Comparison of ENCODE assay signal across 8 cellular contexts in genomic region chr19:36417752-36418286, GRCh38. TPM values are rescaled to one million over a fixed set of nuclear protein-coding genes. Genes with fewer than 3 reads are reported as not detected.
DNase-seq lines count a peak whose midpoint lies in the region; ATAC-seq and TF ChIP-seq lines count a peak whose summit lies in the region.

No MANE protein-coding gene starts in this region.

- H3K4me3 ChIP-seq in right cardiac atrium (ENCODE audit: low read length), result peak overlapping the region; percentile 65
- peak overlapping the region; percentile 53 to 94 (median 67) for H3K4me3 ChIP-seq in spleen

- H3K9me3 Mint-ChIP-seq in activated CD8-positive, alpha-beta T cell treated with anti-CD3 and anti-CD28 coated beads for 36 hours, result peaks cover 24% of the 10 kb centered on the region

- H3K27me3 ChIP-seq in right cardiac atrium (ENCODE audit: control insufficient read depth, insufficient read depth) (no peaks in the 10 kb centered on the region), spleen (replicated peaks in 1 of 7) (peaks cover 0 to 21% (median 10%) of the 10 kb centered on the region in 7 donors)

- H3K27me3 Mint-ChIP-seq in activated CD8-positive, alpha-beta T cell treated with anti-CD3 and anti-CD28 coated beads for 36 hours, result peaks cover 16% of the 10 kb centered on the region

- TF ChIP-seq POLR2A in spleen (IDR thresholded peaks at IDR 0.05), result no peak

- H3K27ac ChIP-seq in right cardiac atrium (ENCODE audit: low read length) (peak overlapping the region; percentile 72), spleen (peak overlapping the region; percentile 87 to 96 (median 92))

- POLR2A ChIA-PET in activated CD8-positive, alpha-beta T cell treated with anti-CD3 and anti-CD28 coated beads for 36 hours (lab: Charles Lee), result interaction anchor here (0.9 kb wide), 1 partner anchor 71 kb away, joined by 4 read pairs; the partner anchor contains the start of gene ZNF566

- TF ChIP-seq CTCF in activated CD8-positive, alpha-beta T cell treated with anti-CD3 and anti-CD28 coated beads for 36 hours (IDR thresholded peaks at IDR 0.05), result no peak
- TF ChIP-seq CTCF in spleen (IDR thresholded peaks at IDR 0.05 in 8 of 11, conservative IDR thresholded peaks at IDR 0.05 in 3 of 11), result no peak

- ATAC-seq in activated CD8-positive, alpha-beta T cell treated with anti-CD3 and anti-CD28 coated beads for 36 hours, result no peak
- ATAC-seq in right cardiac atrium (no peak), HG02798 (IDR thresholded peaks at IDR 0.05; ENCODE audit: poor library complexity, unreplicated experiment) (no peak)

- CTCF ChIA-PET in activated CD8-positive, alpha-beta T cell treated with anti-CD3 and anti-CD28 coated beads for 36 hours (lab: Charles Lee), result no interaction called here

- H3K4me1 ChIP-seq in right cardiac atrium (ENCODE audit: control insufficient read depth, insufficient read depth, low read length) (peaks cover 4% of the 10 kb centered on the region), spleen (peaks cover 8 to 39% (median 24%) of the 10 kb centered on the region in 6 donors)

- intact Hi-C loops in activated CD8-positive, alpha-beta T cell treated with anti-CD3 and anti-CD28 coated beads for 36 hours (cut with micrococcal nuclease), result no loop called here
- intact Hi-C loops in right cardiac atrium (cut with DNase I) (no loop called here), spleen (cut with DNase I; ENCODE audit: low total_unique reads) (loop anchor here (5.0 kb wide), 1 partner anchor 69 kb away; the partner anchor contains the start of gene ZNF566)

- H3K36me3 Mint-ChIP-seq in activated CD8-positive, alpha-beta T cell treated with anti-CD3 and anti-CD28 coated beads for 36 hours (ENCODE audit: low read depth), result peaks cover 52% of the 10 kb centered on the region

- peaks cover 18% of the 10 kb centered on the region for H3K4me1 Mint-ChIP-seq in activated CD8-positive, alpha-beta T cell treated with anti-CD3 and anti-CD28 coated beads for 36 hours (ENCODE audit: low read depth)

- DNase-seq in NCI-H1092 treated with DMSO at 0.1 percent for 48 hours (lab: John Stamatoyannopoulos, UW), result peak; percentile 28
- DNase-seq in NCI-H1092 (lab: John Stamatoyannopoulos, UW), result no peak
- peak; percentile 39 for DNase-seq in activated CD8-positive, alpha-beta T cell treated with anti-CD3 and anti-CD28 coated beads for 36 hours
- peak in 1 of 3 donors; percentile 41 for DNase-seq in right cardiac atrium
- DNase-seq in spleen, result peak; percentile 69
- DNase-seq in NCI-H1436 treated with DMSO at 0.1 percent for 48 hours (lab: John Stamatoyannopoulos, UW), result no peak
- no peak for DNase-seq in kidney tubule cell (ENCODE audit: low spot score)

- H3K9me3 ChIP-seq in right cardiac atrium (ENCODE audit: control insufficient read depth, low read length) (no peaks in the 10 kb centered on the region), spleen (peaks cover 0 to 54% (median 26%) of the 10 kb centered on the region in 8 donors)

- H3K36me3 ChIP-seq in spleen, result peaks cover 0 to 20% (median 4%) of the 10 kb centered on the region in 6 donors

- peak overlapping the region; percentile 94 for H3K4me3 Mint-ChIP-seq in activated CD8-positive, alpha-beta T cell treated with anti-CD3 and anti-CD28 coated beads for 36 hours

- WGBS in right cardiac atrium, result 17% methylated on average over 25 of the region's 25 CpGs
- 17 to 55% (median 28%) methylated on average over 18 to 25 of the region's 25 CpGs for WGBS in spleen, 5 donors

- H3K27ac Mint-ChIP-seq in activated CD8-positive, alpha-beta T cell treated with anti-CD3 and anti-CD28 coated beads for 36 hours, result peak overlapping the region; percentile 97

RNA-seq across cellular contexts. Expression of gene ZFP82, which starts 0.6 kb away (rescaled TPM):
- total RNA-seq in activated CD8-positive, alpha-beta T cell treated with anti-CD3 and anti-CD28 coated beads for 36 hours, result 1 to 10 TPM; 7.0 to 7.9 TPM
- total RNA-seq in right cardiac atrium (1 to 10 TPM; 4.7 to 6.0 (median 5.3) TPM), spleen (10 to 100 TPM in 2 of 7 donors, 1 to 10 TPM in 5; 6.2 to 12.7 (median 8.1) TPM)
- polyA plus RNA-seq in right cardiac atrium (3.1 TPM), spleen (1 to 10 TPM; 3.2 to 4.6 (median 3.5) TPM)

RNA-seq across cellular contexts. Expression of gene ZFP14, which starts 38.8 kb away (rescaled TPM):
- total RNA-seq in activated CD8-positive, alpha-beta T cell treated with anti-CD3 and anti-CD28 coated beads for 36 hours, result 1 to 10 TPM; 1.9 to 2.1 TPM
- 1 to 10 TPM; 3.2 to 4.8 (median 3.7) TPM for total RNA-seq in right cardiac atrium
- polyA plus RNA-seq in right cardiac atrium, result 2.5 TPM
- 10 to 100 TPM in 5 of 7 donors, 1 to 10 TPM in 2; 5.7 to 14.5 (median 11.3) TPM for total RNA-seq in spleen
- 1 to 10 TPM; 2.0 to 3.3 (median 2.0) TPM for polyA plus RNA-seq in spleen

Comparison
In these comparisons a context has a peak if more than half of its experiments do, and no peak if none do; other contexts are left out.
1. DNase-seq: peak in NCI-H1092 treated with DMSO at 0.1 percent for 48 hours (single experiment), activated CD8-positive, alpha-beta T cell treated with anti-CD3 and anti-CD28 coated beads for 36 hours (single experiment) and spleen (single experiment); none in NCI-H1092 (single experiment), NCI-H1436 treated with DMSO at 0.1 percent for 48 hours (single experiment) and kidney tubule cell (single experiment).